ENCODE assay signal across 12 cellular contexts in genomic region chr17:80456465-80457235, GRCh38. TPM values are rescaled to one million over a fixed set of nuclear protein-coding genes. Genes with fewer than 3 reads are reported as not detected.
DNase-seq lines count a peak whose midpoint lies in the region; ATAC-seq and TF ChIP-seq lines count a peak whose summit lies in the region.
"Had no signal": no experiment of that assay in that cellular context is flagged by ENCODE, and none has a peak within 500 bp of the region (broad histone marks: within the 10 kb centered on the region; RNA-seq: fewer than 3 reads in every experiment).

No MANE protein-coding gene starts in this region.

- no peaks in the 10 kb centered on the region for H3K9me3 Mint-ChIP-seq in neural crest cell

- TF ChIP-seq CTCF in IMR-90 (conservative IDR thresholded peaks at IDR 0.05; ENCODE audit: low read depth, low read length), result no peak
- no peak for TF ChIP-seq CTCF in dorsolateral prefrontal cortex (IDR thresholded peaks at IDR 0.05 in 54 of 56, conservative IDR thresholded peaks at IDR 0.05 in 2 of 56; ENCODE audit: low read depth in 1 of 56, partially characterized antibody in 56 of 56)
- TF ChIP-seq CTCF in neural crest cell (conservative IDR thresholded peaks at IDR 0.05), result no peak

- H3K4me2 ChIP-seq in BLaER1 treated with 17β-estradiol and CSF1 and Interleukin-3, amounts not matched to agents 10 nM and 100 nM, result peak overlapping the region; percentile 46 to 85 (median 77); a peak in 17 of 22 replicates
- no peak overlapping the region for H3K4me2 ChIP-seq in IMR-90 (ENCODE audit: low read depth, low read length)

- no TSS peak for BruUV-seq in IMR-90 (replicated peaks; lab: Mats Ljungman, UMichigan)

- H3K9me3 ChIP-seq in BLaER1 treated with 17β-estradiol and CSF1 and Interleukin-3, amounts not matched to agents 10 nM and 100 nM (replicated peaks in 1 of 11), result no peaks in the 10 kb centered on the region
- no peaks in the 10 kb centered on the region for H3K9me3 ChIP-seq in IMR-90 (ENCODE audit: control insufficient read depth, insufficient read depth, low read length)

- H3K27me3 ChIP-seq in BLaER1 treated with 17β-estradiol and CSF1 and Interleukin-3, amounts not matched to agents 10 nM and 100 nM, result peaks cover 0 to 33% (median 21%) of the 10 kb centered on the region in 11 experiments; a peak in 13 of 22 replicates
- H3K27me3 ChIP-seq in IMR-90 (ENCODE audit: control insufficient read depth, insufficient read depth, low read length) (peaks cover 11% of the 10 kb centered on the region; the same call in 1 of the 2 replicates), dorsolateral prefrontal cortex (no peaks in the 10 kb centered on the region)

- H3K56ac ChIP-seq in IMR-90 (ENCODE audit: extremely low read depth, insufficient read depth, low read length), result no peak overlapping the region

- no peaks in the 10 kb centered on the region for H3K36me3 ChIP-seq in BLaER1 treated with 17β-estradiol and CSF1 and Interleukin-3, amounts not matched to agents 10 nM and 100 nM
- no peaks in the 10 kb centered on the region for H3K36me3 ChIP-seq in IMR-90 (ENCODE audit: control insufficient read depth, insufficient read depth, low read length)

- intact Hi-C loops in IMR-90 (cut with micrococcal nuclease) (no loop called here), dorsolateral prefrontal cortex (cut with DNase I) (loop anchor here in 1 of 2 donors (10.0 kb wide), 2 partner anchors 88 to 408 kb away; partner anchors contain the start of gene RPTOR)

- peaks cover 0 to 5% (median 0%) of the 10 kb centered on the region in 11 experiments; a peak in 1 of 22 replicates for H4K20me1 ChIP-seq in BLaER1 treated with 17β-estradiol and CSF1 and Interleukin-3, amounts not matched to agents 10 nM and 100 nM
- H4K20me1 ChIP-seq in IMR-90 (ENCODE audit: insufficient read depth, low read length), result no peaks in the 10 kb centered on the region; the same call in 1 of the 2 replicates

- H4K91ac ChIP-seq in IMR-90 (ENCODE audit: insufficient read depth, low read depth, low read length), result no peak overlapping the region

- no peak for ATAC-seq in IMR-90 (ENCODE audit: low read depth)

- H3K79me1 ChIP-seq in IMR-90 (ENCODE audit: low read depth in 1 of 2, low read length in 2 of 2), result peaks cover 6 to 21% of the 10 kb centered on the region in 2 experiments; a peak in 3 of 4 replicates

- TF ChIP-seq POLR2A in IMR-90 (IDR thresholded peaks at IDR 0.05; ENCODE audit: low read depth, low read length), result no peak

- H3K9me1 ChIP-seq in IMR-90 (ENCODE audit: insufficient read depth, low read length), result peaks cover 16% of the 10 kb centered on the region

- no peak overlapping the region for H3K18ac ChIP-seq in IMR-90 (ENCODE audit: low read depth, low read length)

- H3K9ac ChIP-seq in BLaER1 treated with 17β-estradiol and CSF1 and Interleukin-3, amounts not matched to agents 10 nM and 100 nM, result no peak overlapping the region
- H3K9ac ChIP-seq in IMR-90 (ENCODE audit: low read depth, low read length), result no peak overlapping the region

- 59% methylated on average over 6 of the region's 21 CpGs; no CpG with 5 or more reads in 1 of the 2 experiments for WGBS in IMR-90 (ENCODE audit: extremely low coverage in 2 of 2, insufficient read length in 1 of 2), 2 experiments

- no peak overlapping the region for H2AK9ac ChIP-seq in IMR-90 (replicated peaks; ENCODE audit: low read depth, low read length, poor library complexity)

- in situ Hi-C loops in IMR-90 (cut with MboI; ENCODE audit: low sequenced_read_pairs), result no loop called here

- peaks cover 39 to 59% (median 51%) of the 10 kb centered on the region in 10 experiments for H3K4me1 ChIP-seq in BLaER1 treated with 17β-estradiol and CSF1 and Interleukin-3, amounts not matched to agents 10 nM and 100 nM
- peaks cover 5% of the 10 kb centered on the region for H3K4me1 ChIP-seq in IMR-90 (ENCODE audit: control insufficient read depth, insufficient read depth, low read length)

- H3K23ac ChIP-seq in IMR-90 (ENCODE audit: low read depth, low read length), result no peak overlapping the region; the same call in 1 of the 2 replicates

- H3K27ac Mint-ChIP-seq in neural crest cell (ENCODE audit: unreplicated experiment), result peak overlapping the region; percentile 11

- TF ChIP-seq RAD21 in IMR-90 (IDR thresholded peaks at IDR 0.05; ENCODE audit: low read length), result no peak

- no peak overlapping the region for H2BK5ac ChIP-seq in IMR-90 (ENCODE audit: low read depth, low read length, poor library complexity, severe bottlenecking)

- no peak overlapping the region for H3K4ac ChIP-seq in IMR-90 (ENCODE audit: low read depth, low read length)

- no peak overlapping the region for H4K8ac ChIP-seq in IMR-90 (ENCODE audit: low read depth in 2 of 2, low read length in 2 of 2)

- peak overlapping the region; percentile 13 for H2AFZ ChIP-seq in IMR-90 (replicated peaks; ENCODE audit: low read length, poor library complexity)

- dilution Hi-C loops in IMR-90 (cut with HindIII; ENCODE audit: low sequenced_read_pairs, unreplicated experiment), result no loop called here

- peaks cover 22% of the 10 kb centered on the region for H3K4me1 Mint-ChIP-seq in neural crest cell

- no peak overlapping the region for H2BK20ac ChIP-seq in IMR-90 (ENCODE audit: low read depth, low read length)

- H3K36me3 Mint-ChIP-seq in neural crest cell (ENCODE audit: low read depth), result no peaks in the 10 kb centered on the region

- no peak overlapping the region for H3K4me3 ChIP-seq in BLaER1 treated with 17β-estradiol and CSF1 and Interleukin-3, amounts not matched to agents 10 nM and 100 nM
- H3K4me3 ChIP-seq in IMR-90 (ENCODE audit: insufficient read depth, low read depth, low read length) (no peak overlapping the region), dorsolateral prefrontal cortex (peak overlapping the region in 9 of 59 donors; percentile 2 to 94 (median 10))

- H4K5ac ChIP-seq in IMR-90 (ENCODE audit: low read depth, low read length), result no peak overlapping the region

- H2AK5ac ChIP-seq in IMR-90 (ENCODE audit: low read depth, low read length), result no peak overlapping the region

- CTCF ChIA-PET in IMR-90 (lab: Yijun Ruan, JAX), result no interaction called here

- H2BK15ac ChIP-seq in IMR-90 (ENCODE audit: low read depth, low read length), result no peak overlapping the region

- no peak overlapping the region for H3K14ac ChIP-seq in IMR-90 (replicated peaks; ENCODE audit: low read depth, low read length)

- H3K27ac ChIP-seq in BLaER1 treated with 17β-estradiol and CSF1 and Interleukin-3, amounts not matched to agents 10 nM and 100 nM, result no peak overlapping the region; a peak in 1 of 22 replicates
- H3K27ac ChIP-seq in IMR-90 (ENCODE audit: insufficient read depth, low read length), result no peak overlapping the region
- H3K27ac ChIP-seq in dorsolateral prefrontal cortex, result peak overlapping the region in 56 of 59 donors; percentile 6 to 99 (median 96)

- POLR2A ChIA-PET in IMR-90 (lab: Charles Lee; ENCODE audit: unreplicated experiment), result no interaction called here

- H3K27me3 Mint-ChIP-seq in neural crest cell (ENCODE audit: low read depth), result peaks cover 25% of the 10 kb centered on the region

- H3K4me3 Mint-ChIP-seq in neural crest cell, result peak overlapping the region; percentile 69

- H2BK120ac ChIP-seq in IMR-90 (ENCODE audit: low read depth, low read length), result no peak overlapping the region

- no peak for DNase-seq in IMR-90
- DNase-seq in dorsolateral prefrontal cortex, result peak in 1 of 10 donors; percentile 35
- no peak for DNase-seq in neural crest cell (ENCODE audit: low read depth, low spot score)
- DNase-seq in NCI-H1105 (lab: John Stamatoyannopoulos, UW), result no peak
- DNase-seq in NCI-H226, result no peak
- DNase-seq in NCI-H524 treated with DMSO at 0.1 percent for 48 hours (lab: John Stamatoyannopoulos, UW), result no peak
- no peak for DNase-seq in activated CD4-positive, alpha-beta T cell treated with anti-CD3 and anti-CD28 coated beads, Interleukin-2, amount 50 U/mL, for 1 hour
- DNase-seq: midbrain; NCI-H2081; SIG-M5; stimulated activated CD4-positive, alpha-beta T cell treated with anti-CD3 and anti-CD28 coated beads, Interleukin-1b, Interleukin-23, amount 100 ng/mL, for 48 hours had no signal

TF ChIP-seq in IMR-90, 13 proteins besides CTCF, POLR2A, EP300 and RAD21 (continues in another document):
- TF ChIP-seq NFE2L2 (IDR thresholded peaks at IDR 0.05; ENCODE audit: low read depth, low read length), result no peak
- no peak for TF ChIP-seq BHLHE40 (IDR thresholded peaks at IDR 0.05; ENCODE audit: low read depth, low read length)
- TF ChIP-seq USF2 (IDR thresholded peaks at IDR 0.05; ENCODE audit: low read depth, low read length), result no peak
- TF ChIP-seq SMC3 (IDR thresholded peaks at IDR 0.05; ENCODE audit: low read depth, low read length), result no peak
- TF ChIP-seq MXI1 (IDR thresholded peaks at IDR 0.05; ENCODE audit: borderline replicate concordance, low read depth, low read length), result no peak
- no peak for TF ChIP-seq ELK1 (IDR thresholded peaks at IDR 0.05; ENCODE audit: borderline replicate concordance, low read depth, low read length)

RNA-seq across cellular contexts. Expression of gene NPTX1, which starts 19.8 kb away (rescaled TPM):
- total RNA-seq in IMR-90 (2012; rRNA removed) (20.8 and 23.3 TPM in 2 replicates), dorsolateral prefrontal cortex (100 to 1,000 TPM in 119 of 120 experiments, 10 to 100 TPM in 1; 88.1 to 345 (median 239) TPM), neural crest cell (1.6 and 1.9 TPM in 2 replicates)
- polyA plus RNA-seq in IMR-90 (2012; rRNA removed), result 39.5 and 47.0 TPM in 2 replicates
- polyA plus RNA-seq in IMR-90 (2012; cell fraction: cytosol; rRNA removed), result 40.9 and 41.7 TPM in 2 replicates
- polyA plus RNA-seq in IMR-90 (2012; cell fraction: nucleus; rRNA removed; ENCODE audit: low replicate concordance), result 52.2 and 63.8 TPM in 2 replicates

RNA-seq across cellular contexts. Expression of gene ENDOV, which starts 41.7 kb away (rescaled TPM):
- total RNA-seq in IMR-90 (2012; rRNA removed), result 9.4 and 15.1 TPM in 2 replicates
- polyA plus RNA-seq in IMR-90 (2012; rRNA removed), result 30.3 and 33.4 TPM in 2 replicates
- polyA plus RNA-seq in IMR-90 (2012; cell fraction: cytosol; rRNA removed), result 42.5 and 47.9 TPM in 2 replicates
- polyA plus RNA-seq in IMR-90 (2012; cell fraction: nucleus; rRNA removed; ENCODE audit: low replicate concordance), result 50.0 and 67.2 TPM in 2 replicates
- 10 to 100 TPM; 21.4 to 61.2 (median 36.5) TPM for total RNA-seq in dorsolateral prefrontal cortex
- 34.9 and 38.0 TPM in 2 replicates for total RNA-seq in neural crest cell

Comparison
In these comparisons a context has a peak if more than half of its experiments do, and no peak if none do; other contexts are left out.
1. H3K27ac ChIP-seq: peak in dorsolateral prefrontal cortex (56 of 59); none in BLaER1 treated with 17β-estradiol and CSF1 and Interleukin-3, amounts not matched to agents 10 nM and 100 nM (0 of 11) and IMR-90 (single experiment).